In genomic region chr19:4267901-4268815, GRCh38 we compare ENCODE assay signal across 26 cellular contexts. TPM values are rescaled to one million over a fixed set of nuclear protein-coding genes. Genes with fewer than 3 reads are reported as not detected.
DNase-seq lines count a peak whose midpoint lies in the region; ATAC-seq and TF ChIP-seq lines count a peak whose summit lies in the region.
"Had no signal": no experiment of that assay in that cellular context is flagged by ENCODE, and none has a peak within 500 bp of the region (broad histone marks: within the 10 kb centered on the region; RNA-seq: fewer than 3 reads in every experiment).

No MANE protein-coding gene starts in this region.

- CTCF ChIA-PET in activated naive CD4-positive, alpha-beta T cell treated with anti-CD3 and anti-CD28 coated beads, Interleukin-2, amount 10 ng/mL, durations not matched to agents 7 days and 5 days (lab: Charles Lee), result interaction anchor here (0.9 to 5.7 kb wide), 10 partner anchors 10 to 257 kb away, joined by 3 to 72 read pairs (median 4); partner anchors contain the start of genes FSD1 and MPND
- CTCF ChIA-PET in activated CD4-positive, alpha-beta T cell treated with anti-CD3 and anti-CD28 coated beads, Interleukin-2, amount 10 ng/mL, durations not matched to agents 7 days and 5 days (lab: Charles Lee), result interaction anchor here (0.7 to 3.1 kb wide), 15 partner anchors 9 to 267 kb away, joined by 3 to 33 read pairs (median 6); partner anchors contain the start of genes CHAF1A, MPND, PLIN5 and SH3GL1

- 51 to 74% (median 66%) methylated on average over 19 to 30 of the region's 30 CpGs for WGBS in stomach, 5 donors

- no peaks in the 10 kb centered on the region for H3K27me3 ChIP-seq in stomach
- H3K27me3 ChIP-seq: adrenal gland, BLaER1, foreskin keratinocyte, spleen, upper lobe of right lung had no signal

- H3K4me3 ChIP-seq in stomach, result no peak overlapping the region
- H3K4me3 ChIP-seq: adrenal gland, BLaER1, PC-9, prostate gland, spleen, upper lobe of right lung had no signal

- POLR2A ChIA-PET in activated CD4-positive, alpha-beta T cell treated with anti-CD3 and anti-CD28 coated beads, Interleukin-2, amount 10 ng/mL, durations not matched to agents 7 days and 5 days (lab: Charles Lee), result no interaction called here

- no peak overlapping the region for H3K4me3 Mint-ChIP-seq in activated naive CD4-positive, alpha-beta T cell treated with anti-CD3 and anti-CD28 coated beads, Interleukin-2, amount 10 ng/mL, durations not matched to agents 7 days and 5 days
- no peak overlapping the region for H3K4me3 Mint-ChIP-seq in activated CD4-positive, alpha-beta T cell treated with anti-CD3 and anti-CD28 coated beads, Interleukin-2, amount 10 ng/mL, durations not matched to agents 7 days and 5 days
- H3K4me3 Mint-ChIP-seq: nephron progenitor cell had no signal

- peak; percentile 82 for ATAC-seq in left lobe of liver
- ATAC-seq in HG02840 (IDR thresholded peaks at IDR 0.05; ENCODE audit: low FRiP score, unreplicated experiment), result no peak

- DNase-seq in activated naive CD4-positive, alpha-beta T cell treated with anti-CD3 and anti-CD28 coated beads, Interleukin-2, amount 10 ng/mL, durations not matched to agents 7 days and 5 days, result no peak
- DNase-seq in activated naive CD4-positive, alpha-beta T cell treated with Interleukin-2 at 50 U/mL for 16 hours, result no peak
- DNase-seq in left lobe of liver (ENCODE audit: low spot score), result peak; percentile 96
- peak; percentile 85 for DNase-seq in stomach
- no peak for DNase-seq in activated CD4-positive, alpha-beta T cell treated with anti-CD3 and anti-CD28 coated beads, Interleukin-2, amount 10 ng/mL, durations not matched to agents 7 days and 5 days
- DNase-seq in GM20000 (ENCODE audit: low spot score), result no peak
- DNase-seq: activated gamma-delta T cell, DMS 273 treated with DMSO at 0.1 percent for 48 hours, foreskin keratinocyte, NCI-H187 had no signal

- H3K36me3 Mint-ChIP-seq in activated naive CD4-positive, alpha-beta T cell treated with anti-CD3 and anti-CD28 coated beads, Interleukin-2, amount 10 ng/mL, durations not matched to agents 7 days and 5 days, result peaks cover 50% of the 10 kb centered on the region
- peaks cover 39% of the 10 kb centered on the region for H3K36me3 Mint-ChIP-seq in activated CD4-positive, alpha-beta T cell treated with anti-CD3 and anti-CD28 coated beads, Interleukin-2, amount 10 ng/mL, durations not matched to agents 7 days and 5 days (ENCODE audit: low read depth)

- peaks cover 38 to 94% (median 85%) of the 10 kb centered on the region in 4 donors for H3K36me3 ChIP-seq in stomach

- peak overlapping the region; percentile 42 for H3K27ac Mint-ChIP-seq in activated naive CD4-positive, alpha-beta T cell treated with anti-CD3 and anti-CD28 coated beads, Interleukin-2, amount 10 ng/mL, durations not matched to agents 7 days and 5 days
- no peak overlapping the region for H3K27ac Mint-ChIP-seq in activated CD4-positive, alpha-beta T cell treated with anti-CD3 and anti-CD28 coated beads, Interleukin-2, amount 10 ng/mL, durations not matched to agents 7 days and 5 days
- H3K27ac Mint-ChIP-seq: nephron progenitor cell had no signal

- H3K9me3 ChIP-seq in stomach, result no peaks in the 10 kb centered on the region
- H3K9me3 ChIP-seq: adrenal gland, BLaER1, prostate gland, upper lobe of right lung had no signal

- peaks cover 30% of the 10 kb centered on the region for H3K4me1 Mint-ChIP-seq in activated naive CD4-positive, alpha-beta T cell treated with anti-CD3 and anti-CD28 coated beads, Interleukin-2, amount 10 ng/mL, durations not matched to agents 7 days and 5 days
- H3K4me1 Mint-ChIP-seq in activated CD4-positive, alpha-beta T cell treated with anti-CD3 and anti-CD28 coated beads, Interleukin-2, amount 10 ng/mL, durations not matched to agents 7 days and 5 days, result peaks cover 34% of the 10 kb centered on the region
- H3K4me1 Mint-ChIP-seq: nephron progenitor cell had no signal

- peaks cover 0 to 18% (median 11%) of the 10 kb centered on the region in 4 donors for H3K4me1 ChIP-seq in stomach
- H3K4me1 ChIP-seq: adrenal gland, foreskin keratinocyte, prostate gland, upper lobe of right lung had no signal

- TF ChIP-seq POLR2A in stomach (IDR thresholded peaks at IDR 0.05), result no peak

- no peaks in the 10 kb centered on the region for H3K9me3 Mint-ChIP-seq in activated naive CD4-positive, alpha-beta T cell treated with anti-CD3 and anti-CD28 coated beads, Interleukin-2, amount 10 ng/mL, durations not matched to agents 7 days and 5 days
- no peaks in the 10 kb centered on the region for H3K9me3 Mint-ChIP-seq in activated CD4-positive, alpha-beta T cell treated with anti-CD3 and anti-CD28 coated beads, Interleukin-2, amount 10 ng/mL, durations not matched to agents 7 days and 5 days
- H3K9me3 Mint-ChIP-seq: nephron progenitor cell had no signal

- H3K27ac ChIP-seq in VCaP (peak overlapping the region; percentile 22), stomach (peak overlapping the region; percentile 1 to 82 (median 73))
- H3K27ac ChIP-seq: adrenal gland, BLaER1, foreskin keratinocyte, PC-9, spleen, upper lobe of right lung, WERI-Rb-1 had no signal

- peak; percentile 38 for TF ChIP-seq CTCF in VCaP (conservative IDR thresholded peaks at IDR 0.05)
- TF ChIP-seq CTCF in stomach (IDR thresholded peaks at IDR 0.05), result no peak
- TF ChIP-seq CTCF in GM20000 (IDR thresholded peaks at IDR 0.05; ENCODE audit: extremely low read depth, missing control alignments), result no peak

- no peaks in the 10 kb centered on the region for H3K27me3 Mint-ChIP-seq in activated naive CD4-positive, alpha-beta T cell treated with anti-CD3 and anti-CD28 coated beads, Interleukin-2, amount 10 ng/mL, durations not matched to agents 7 days and 5 days
- no peaks in the 10 kb centered on the region for H3K27me3 Mint-ChIP-seq in activated CD4-positive, alpha-beta T cell treated with anti-CD3 and anti-CD28 coated beads, Interleukin-2, amount 10 ng/mL, durations not matched to agents 7 days and 5 days

- intact Hi-C loops in stomach (cut with DNase I; ENCODE audit: low total_unique reads), result no loop called here

- TF ChIP-seq EP300 in stomach (IDR thresholded peaks at IDR 0.05), result no peak

RNA-seq across cellular contexts. Expression of gene SHD, which starts 10.9 kb away (rescaled TPM):
- total RNA-seq in left lobe of liver, result 8.8 TPM
- total RNA-seq in stomach, result 1 to 10 TPM in 1 of 5 donors, not detected in 4; 7.0 TPM
- polyA plus RNA-seq in stomach, result not detected
- total RNA-seq in activated CD4-positive, alpha-beta T cell treated with anti-CD3 and anti-CD28 coated beads, Interleukin-2, amount 10 ng/mL, durations not matched to agents 7 days and 5 days, result not detected
- total RNA-seq: dermis microvascular lymphatic vessel endothelial cell; epithelial cell of proximal tubule; foreskin keratinocyte; G401; PC-9; T-helper 2 cell treated with Interferon-gamma antibody and Interleukin-4, amounts not matched to agents 100 ng/mL and 5 ng/mL, for 36 hours; upper lobe of right lung had no signal
- polyA plus RNA-seq: foreskin keratinocyte, keratinocyte had no signal

RNA-seq across cellular contexts. Expression of gene YJU2, which starts 21.3 kb away (rescaled TPM):
- total RNA-seq in left lobe of liver (8.1 TPM), stomach (10 to 100 TPM in 3 of 5 donors, 1 to 10 TPM in 2; 3.5 to 48.4 (median 13.0) TPM)
- polyA plus RNA-seq in stomach, result 10 to 100 TPM; 26.0 to 34.7 (median 30.4) TPM
- 10 to 100 TPM; 24.8 to 25.5 TPM for total RNA-seq in activated CD4-positive, alpha-beta T cell treated with anti-CD3 and anti-CD28 coated beads, Interleukin-2, amount 10 ng/mL, durations not matched to agents 7 days and 5 days

RNA-seq across cellular contexts. Expression of gene TMIGD2, which starts 34.0 kb away (rescaled TPM):
- total RNA-seq in left lobe of liver, result 0.25 TPM
- 1 to 10 TPM in 1 of 5 donors, not detected in 4; 1.1 TPM for total RNA-seq in stomach
- under 1 TPM in 1 of 3 donors, not detected in 2; 0.55 TPM for polyA plus RNA-seq in stomach
- 10 to 100 TPM; 45.4 to 48.7 TPM for total RNA-seq in activated CD4-positive, alpha-beta T cell treated with anti-CD3 and anti-CD28 coated beads, Interleukin-2, amount 10 ng/mL, durations not matched to agents 7 days and 5 days
- total RNA-seq: dermis microvascular lymphatic vessel endothelial cell, epithelial cell of proximal tubule, foreskin keratinocyte, G401, PC-9, prostate gland, SK-MEL-5 had no signal
- polyA plus RNA-seq: foreskin keratinocyte, keratinocyte had no signal

RNA-seq across cellular contexts. Expression of gene FSD1, which starts 36.2 kb away (rescaled TPM):
- total RNA-seq in left lobe of liver (1.3 TPM), stomach (10 to 100 TPM in 1 of 5 donors, 1 to 10 TPM in 2, not detected in 2; 1.1 to 12.5 (median 2.3) TPM)
- 1 to 10 TPM in 1 of 3 donors, under 1 TPM in 1, not detected in 1; 0.31 to 1.3 TPM for polyA plus RNA-seq in stomach
- total RNA-seq in activated CD4-positive, alpha-beta T cell treated with anti-CD3 and anti-CD28 coated beads, Interleukin-2, amount 10 ng/mL, durations not matched to agents 7 days and 5 days, result 10 to 100 TPM; 12.7 to 17.2 TPM
- total RNA-seq: PC-9 had no signal

RNA-seq across cellular contexts. Expression of gene EBI3, which starts 38.8 kb away (rescaled TPM):
- 1.3 TPM for total RNA-seq in left lobe of liver
- total RNA-seq in stomach, result under 1 TPM in 1 of 5 donors, not detected in 4; 0.55 TPM
- 1 to 10 TPM; 2.0 to 2.7 (median 2.7) TPM for polyA plus RNA-seq in stomach
- total RNA-seq in activated CD4-positive, alpha-beta T cell treated with anti-CD3 and anti-CD28 coated beads, Interleukin-2, amount 10 ng/mL, durations not matched to agents 7 days and 5 days, result 1 to 10 TPM in 1 of 2 experiments, under 1 TPM in 1; 0.27 to 1.2 TPM
- total RNA-seq: foreskin keratinocyte, PC-9, SK-MEL-5 had no signal

Comparison
In these comparisons a context has a peak if more than half of its experiments do, and no peak if none do; other contexts are left out.
1. DNase-seq: peak in left lobe of liver (single experiment) and stomach (single experiment); none in activated naive CD4-positive, alpha-beta T cell treated with anti-CD3 and anti-CD28 coated beads, Interleukin-2, amount 10 ng/mL, durations not matched to agents 7 days and 5 days (single experiment), activated naive CD4-positive, alpha-beta T cell treated with Interleukin-2 at 50 U/mL for 16 hours (single experiment), activated CD4-positive, alpha-beta T cell treated with anti-CD3 and anti-CD28 coated beads, Interleukin-2, amount 10 ng/mL, durations not matched to agents 7 days and 5 days (single experiment) and GM20000 (single experiment).
2. RNA of gene TMIGD2, which starts 34.0 kb away (total RNA-seq): 45.4 to 48.7 TPM in activated CD4-positive, alpha-beta T cell treated with anti-CD3 and anti-CD28 coated beads, Interleukin-2, amount 10 ng/mL, durations not matched to agents 7 days and 5 days; 0.25 TPM in left lobe of liver (single experiment) and 1.1 TPM in stomach; every median in the first group is over 10 times any median in the second.